ENCODE assay signal across 21 cellular contexts in genomic region chr3:186024210-186024609, GRCh38.
DNase-seq lines count a peak whose midpoint lies in the region; ATAC-seq and TF ChIP-seq lines count a peak whose summit lies in the region.
"Had no signal": no experiment of that assay in that cellular context is flagged by ENCODE, and none has a peak within 500 bp of the region (broad histone marks: within the 10 kb centered on the region; RNA-seq: fewer than 3 reads in every experiment).

No MANE protein-coding gene starts in this region.

- peaks cover 2% of the 10 kb centered on the region for H3K27me3 Mint-ChIP-seq in chondrocyte (ENCODE audit: low read depth)

- WGBS in sigmoid colon, 2 donors: 60 to 70% methylated on average over 6 of the region's 6 CpGs

- no peaks in the 10 kb centered on the region for H3K36me3 ChIP-seq in left ventricle myocardium inferior
- no peaks in the 10 kb centered on the region for H3K36me3 ChIP-seq in sigmoid colon
- H3K36me3 ChIP-seq: breast epithelium had no signal

- H3K9me3 Mint-ChIP-seq in chondrocyte (ENCODE audit: low read depth): no peaks in the 10 kb centered on the region
- H3K9me3 Mint-ChIP-seq: activated naive CD4-positive, alpha-beta T cell treated with anti-CD3 and anti-CD28 coated beads, Interleukin-2, amount 10 ng/mL, durations not matched to agents 7 days and 5 days; nephron had no signal

- TF ChIP-seq POLR2A in sigmoid colon (IDR thresholded peaks at IDR 0.05): no peak

- H3K36me3 Mint-ChIP-seq in chondrocyte (ENCODE audit: low read depth): no peaks in the 10 kb centered on the region
- H3K36me3 Mint-ChIP-seq: activated naive CD4-positive, alpha-beta T cell treated with anti-CD3 and anti-CD28 coated beads, Interleukin-2, amount 10 ng/mL, durations not matched to agents 7 days and 5 days; immature natural killer cell had no signal

- TF ChIP-seq EP300 in sigmoid colon (IDR thresholded peaks at IDR 0.05): no peak

- peak; percentile 18 for DNase-seq in EH (ENCODE audit: low read depth)
- DNase-seq in chondrocyte (ENCODE audit: low spot score): no peak
- DNase-seq in left ventricle myocardium inferior: peak; percentile 35
- DNase-seq in sigmoid colon: peak; percentile 74
- no peak for DNase-seq in stimulated activated CD4-positive, alpha-beta T cell treated with anti-CD3 and anti-CD28 coated beads, Interleukin-12 subunit alpha, Interleukin-12 subunit beta, amount 100 ng/mL, for 4 hours
- no peak for DNase-seq in DMS 273 (lab: John Stamatoyannopoulos, UW; ENCODE audit: unreplicated experiment)
- no peak for DNase-seq in D341Med (ENCODE audit: low spot score)
- DNase-seq: activated CD4-positive, CD25-positive, alpha-beta regulatory T cell; activated CD8-positive, alpha-beta memory T cell treated with anti-CD3 and anti-CD28 coated beads, Interleukin-2, amount 50 U/mL, for 48 hours; activated naive CD4-positive, alpha-beta T cell treated with anti-CD3 and anti-CD28 coated beads, Interleukin-2, amount 10 ng/mL, durations not matched to agents 7 days and 5 days; DMS 273 treated with DMSO at 0.1 percent for 48 hours; effector CD4-positive, alpha-beta T cell; immature natural killer cell; mammary epithelial cell; NCI-H1092; NK-92 treated with Interleukin-12 subunit alpha and Interleukin-12 subunit beta, amount 100 ng/mL, for 24 hours had no signal

- H3K27me3 ChIP-seq in left ventricle myocardium inferior (ENCODE audit: low read depth) (no peaks in the 10 kb centered on the region), sigmoid colon (no peaks in the 10 kb centered on the region)
- H3K27me3 ChIP-seq: breast epithelium had no signal

- intact Hi-C loops in left ventricle myocardium inferior (cut with micrococcal nuclease) (no loop called here), sigmoid colon (cut with DNase I) (no loop called here)

- H3K27ac Mint-ChIP-seq in chondrocyte (ENCODE audit: unreplicated experiment): peak overlapping the region; percentile 57
- H3K27ac Mint-ChIP-seq: activated naive CD4-positive, alpha-beta T cell treated with anti-CD3 and anti-CD28 coated beads, Interleukin-2, amount 10 ng/mL, durations not matched to agents 7 days and 5 days; immature natural killer cell; nephron had no signal

- H3K27ac ChIP-seq in left ventricle myocardium inferior (replicated peaks) (peak overlapping the region; percentile 26), sigmoid colon (peak overlapping the region in 2 of 4 donors; percentile 9 to 34)
- H3K27ac ChIP-seq: HL-60 had no signal

- peaks cover 26% of the 10 kb centered on the region for H3K4me1 Mint-ChIP-seq in chondrocyte (ENCODE audit: low read depth)
- H3K4me1 Mint-ChIP-seq: activated naive CD4-positive, alpha-beta T cell treated with anti-CD3 and anti-CD28 coated beads, Interleukin-2, amount 10 ng/mL, durations not matched to agents 7 days and 5 days; immature natural killer cell had no signal

- no peak for TF ChIP-seq CTCF in chondrocyte (IDR thresholded peaks at IDR 0.05)
- TF ChIP-seq CTCF in left ventricle myocardium inferior (IDR thresholded peaks at IDR 0.05; ENCODE audit: borderline replicate concordance): no peak
- TF ChIP-seq CTCF in sigmoid colon (IDR thresholded peaks at IDR 0.05): no peak

- H3K4me1 ChIP-seq in left ventricle myocardium inferior (no peaks in the 10 kb centered on the region), sigmoid colon (no peaks in the 10 kb centered on the region)
- H3K4me1 ChIP-seq: breast epithelium had no signal

- no peak overlapping the region for H3K4me3 Mint-ChIP-seq in chondrocyte (ENCODE audit: unreplicated experiment)
- H3K4me3 Mint-ChIP-seq: activated naive CD4-positive, alpha-beta T cell treated with anti-CD3 and anti-CD28 coated beads, Interleukin-2, amount 10 ng/mL, durations not matched to agents 7 days and 5 days; immature natural killer cell; nephron had no signal

- peak overlapping the region; percentile 19 for H3K4me3 ChIP-seq in left ventricle myocardium inferior
- H3K4me3 ChIP-seq in sigmoid colon: no peak overlapping the region
- H3K4me3 ChIP-seq: K562 had no signal

- no peaks in the 10 kb centered on the region for H3K9me3 ChIP-seq in left ventricle myocardium inferior (replicated peaks)
- H3K9me3 ChIP-seq in sigmoid colon: no peaks in the 10 kb centered on the region
- H3K9me3 ChIP-seq: breast epithelium had no signal

- no peak for ATAC-seq in activated CD4-positive, CD25-positive, alpha-beta regulatory T cell treated with anti-CD3 and anti-CD28 coated beads, Interleukin-2, amount 50 U/mL, for 24 hours
- ATAC-seq: K562 had no signal

Comparison
In these comparisons a context has a peak if more than half of its experiments do, and no peak if none do; other contexts are left out.
1. DNase-seq: peak in EH (single experiment), left ventricle myocardium inferior (single experiment) and sigmoid colon (single experiment); none in chondrocyte (single experiment), stimulated activated CD4-positive, alpha-beta T cell treated with anti-CD3 and anti-CD28 coated beads, Interleukin-12 subunit alpha, Interleukin-12 subunit beta, amount 100 ng/mL, for 4 hours (single experiment), DMS 273 (single experiment) and D341Med (single experiment).